Comparison of ENCODE assay signal across 23 cellular contexts in the genomic region with DNA sequence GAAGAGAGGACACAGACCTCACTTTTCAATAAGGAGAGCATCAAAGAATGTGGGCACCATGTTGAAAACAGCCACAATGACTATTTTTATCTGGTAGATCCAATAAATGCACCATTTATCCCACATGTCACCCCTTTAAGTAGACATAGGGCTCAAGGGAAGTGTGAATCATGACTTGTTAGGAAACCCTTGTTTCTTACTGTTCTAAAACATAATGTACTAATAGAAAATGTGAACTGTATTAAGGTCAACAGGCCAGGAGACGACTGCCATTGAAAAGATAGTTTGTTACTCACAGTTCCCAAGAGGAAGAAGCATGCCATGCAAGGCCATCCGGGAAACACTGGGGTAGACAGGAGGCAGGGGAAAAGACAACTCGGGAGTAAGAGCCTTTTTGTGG.
"Had no signal": no experiment of that assay in that cellular context is flagged by ENCODE, and none has a peak within 500 bp of the region (broad histone marks: within the 10 kb centered on the region; RNA-seq: fewer than 3 reads in every experiment).

No MANE protein-coding gene starts in this region.

- H3K27ac Mint-ChIP-seq: dendritic cell treated with granulocyte-macrophage colony-stimulating factor and Interleukin-4, amounts not matched to agents 40 ng/mL and 50 ng/mL, for 4 days; immature natural killer cell; memory B cell; natural killer cell; progenitor cell of endocrine pancreas; stimulated activated naive B cell treated with anti-CD40 and anti-IgM and Interleukin-4, amounts not matched to agents 10 μg/mL and 1 μg/mL and 100 μg/mL, for 72 hours; stimulated activated naive CD8-positive, alpha-beta T cell treated with anti-CD3 and anti-CD28 coated beads, Interleukin-15, Interleukin-2, amounts not matched to agents 100 ng/mL and 50 ng/mL, for 24 hours had no signal

- H3K4me3 Mint-ChIP-seq: dendritic cell treated with granulocyte-macrophage colony-stimulating factor and Interleukin-4, amounts not matched to agents 40 ng/mL and 50 ng/mL, for 4 days; immature natural killer cell; memory B cell; natural killer cell; stimulated activated naive B cell treated with anti-CD40 and anti-IgM and Interleukin-4, amounts not matched to agents 10 μg/mL and 1 μg/mL and 100 μg/mL, for 72 hours; stimulated activated naive CD8-positive, alpha-beta T cell treated with anti-CD3 and anti-CD28 coated beads, Interleukin-15, Interleukin-2, amounts not matched to agents 100 ng/mL and 50 ng/mL, for 24 hours had no signal

- H3K27me3 Mint-ChIP-seq: dendritic cell treated with granulocyte-macrophage colony-stimulating factor and Interleukin-4, amounts not matched to agents 40 ng/mL and 50 ng/mL, for 4 days; stimulated activated naive CD8-positive, alpha-beta T cell treated with anti-CD3 and anti-CD28 coated beads, Interleukin-15, Interleukin-2, amounts not matched to agents 100 ng/mL and 50 ng/mL, for 24 hours had no signal

- H3K27me3 ChIP-seq: colonic mucosa, esophagus squamous epithelium, neutrophil, pancreas, sigmoid colon, spleen, tibial nerve, upper lobe of left lung had no signal

- H3K27ac ChIP-seq: colonic mucosa, esophagus squamous epithelium, neutrophil, pancreas, sigmoid colon, skin epidermis, spleen, thoracic aorta, tibial nerve, upper lobe of left lung had no signal

- H3K4me1 ChIP-seq: colonic mucosa, esophagus squamous epithelium, pancreas, sigmoid colon, spleen, tibial nerve, upper lobe of left lung had no signal

- H3K36me3 ChIP-seq: colonic mucosa, esophagus squamous epithelium, neutrophil, pancreas, sigmoid colon, spleen, thoracic aorta, tibial nerve, upper lobe of left lung had no signal

- H3K4me1 Mint-ChIP-seq: immature natural killer cell; memory B cell; natural killer cell; stimulated activated naive B cell treated with anti-CD40 and anti-IgM and Interleukin-4, amounts not matched to agents 10 μg/mL and 1 μg/mL and 100 μg/mL, for 72 hours had no signal

- H3K9me3 Mint-ChIP-seq: dendritic cell treated with granulocyte-macrophage colony-stimulating factor and Interleukin-4, amounts not matched to agents 40 ng/mL and 50 ng/mL, for 4 days; natural killer cell; stimulated activated naive CD8-positive, alpha-beta T cell treated with anti-CD3 and anti-CD28 coated beads, Interleukin-15, Interleukin-2, amounts not matched to agents 100 ng/mL and 50 ng/mL, for 24 hours had no signal

- H3K9me3 ChIP-seq: colonic mucosa, esophagus squamous epithelium, neutrophil, pancreas, sigmoid colon, spleen, thoracic aorta, upper lobe of left lung had no signal

- DNase-seq: central memory CD4-positive, alpha-beta T cell; colonic mucosa; effector CD8-positive, alpha-beta T cell; esophagus squamous epithelium; hypothalamus; immature natural killer cell; kidney; natural killer cell; pancreas; sigmoid colon; spleen; stimulated activated CD4-positive, alpha-beta T cell treated with anti-CD3 and anti-CD28 coated beads, Interleukin-2, amount 100 ng/mL, for 48 hours; stimulated activated naive B cell treated with anti-CD40 and anti-IgM and Interleukin-4, amounts not matched to agents 10 μg/mL and 1 μg/mL and 100 μg/mL, for 72 hours; upper lobe of left lung had no signal

- H3K36me3 Mint-ChIP-seq: immature natural killer cell; memory B cell; natural killer cell; stimulated activated naive B cell treated with anti-CD40 and anti-IgM and Interleukin-4, amounts not matched to agents 10 μg/mL and 1 μg/mL and 100 μg/mL, for 72 hours had no signal

- H3K4me3 ChIP-seq: colonic mucosa, esophagus squamous epithelium, lung, pancreas, sigmoid colon, skin epidermis, spleen, thoracic aorta, tibial nerve, upper lobe of left lung had no signal
